11 cellular contexts compared by ENCODE assay signal in the genomic region with DNA sequence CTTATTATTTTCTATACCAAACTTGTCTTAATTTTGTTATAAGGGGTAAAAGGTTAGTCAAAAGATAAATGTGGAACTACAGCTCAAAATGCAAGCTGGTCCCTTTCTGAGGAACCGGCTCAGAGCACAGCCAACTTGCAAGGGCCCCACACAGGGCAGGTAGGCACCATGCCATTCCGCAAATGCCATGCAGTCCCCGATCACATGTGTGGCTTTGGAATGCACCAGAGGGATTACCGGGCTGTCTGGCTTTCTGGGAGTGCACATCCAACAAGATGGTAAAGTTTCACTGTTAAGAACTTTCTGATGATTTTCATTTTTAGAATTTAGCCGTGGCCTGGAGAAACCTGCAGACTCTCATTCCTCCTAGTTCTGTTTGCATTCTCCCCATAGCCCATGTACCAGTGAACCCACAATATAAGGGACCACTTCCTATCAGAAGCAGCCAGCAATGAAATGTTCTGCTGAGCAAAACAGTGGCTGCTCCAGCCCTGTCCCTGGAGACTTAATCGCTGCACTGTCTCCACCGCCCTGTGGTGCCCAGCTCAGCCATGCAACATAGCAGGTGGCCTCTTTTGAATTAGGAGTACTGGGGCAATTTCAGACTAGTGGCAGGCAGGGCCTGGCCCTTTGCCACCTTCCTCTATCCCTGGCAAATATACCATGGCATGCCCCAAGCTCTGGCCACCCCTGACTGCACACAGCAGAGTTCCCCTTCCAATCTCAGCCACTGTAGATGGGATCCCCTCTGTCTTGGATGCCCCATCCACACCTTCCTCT. TPM values are rescaled to one million over a fixed set of nuclear protein-coding genes. Genes with fewer than 3 reads are reported as not detected.
DNase-seq lines count a peak whose midpoint lies in the region; ATAC-seq and TF ChIP-seq lines count a peak whose summit lies in the region.
"Had no signal": no experiment of that assay in that cellular context is flagged by ENCODE, and none has a peak within 500 bp of the region (broad histone marks: within the 10 kb centered on the region; RNA-seq: fewer than 3 reads in every experiment).

No MANE protein-coding gene starts in this region.

- TF ChIP-seq CTCF in psoas muscle (IDR thresholded peaks at IDR 0.05) = no peak
- TF ChIP-seq CTCF in glutamatergic neuron (IDR thresholded peaks at IDR 0.05; ENCODE audit: partially characterized antibody, unreplicated experiment) = no peak

- ATAC-seq in psoas muscle (peak; percentile 56 to 78 (median 73)), HG03520 (IDR thresholded peaks at IDR 0.05; ENCODE audit: unreplicated experiment) (no peak)

- intact Hi-C loops in psoas muscle (cut with DNase I) = no loop called here

- no peak overlapping the region for H3K4me3 Mint-ChIP-seq in glutamatergic neuron (ENCODE audit: unreplicated experiment)
- H3K4me3 Mint-ChIP-seq: activated naive CD8-positive, alpha-beta T cell had no signal

- WGBS in psoas muscle, 3 donors = 24 to 25% (median 25%) methylated on average over 7 of the region's 7 CpGs

- H3K4me1 Mint-ChIP-seq in glutamatergic neuron (ENCODE audit: low read depth, unreplicated experiment) = peaks cover 22% of the 10 kb centered on the region

- peaks cover 2% of the 10 kb centered on the region for H3K9me3 Mint-ChIP-seq in glutamatergic neuron (ENCODE audit: unreplicated experiment)

- no peaks in the 10 kb centered on the region for H3K36me3 ChIP-seq in psoas muscle (ENCODE audit: insufficient read depth in 1 of 2, low read depth in 1 of 2)
- H3K36me3 ChIP-seq: uterus had no signal

- H3K27ac Mint-ChIP-seq in glutamatergic neuron (ENCODE audit: unreplicated experiment) = no peak overlapping the region
- H3K27ac Mint-ChIP-seq: activated naive CD8-positive, alpha-beta T cell had no signal

- no peaks in the 10 kb centered on the region for H3K9me3 ChIP-seq in psoas muscle
- H3K9me3 ChIP-seq: uterus had no signal

- DNase-seq in DMS79 treated with DMSO at 0.1 percent for 48 hours (lab: John Stamatoyannopoulos, UW) (peak; percentile 60), NCI-H2107 treated with DMSO at 0.1 percent for 48 hours (lab: John Stamatoyannopoulos, UW; ENCODE audit: unreplicated experiment) (peak; percentile 91), germinal center (ENCODE audit: low spot score) (peak; percentile 46), psoas muscle (no peak), glutamatergic neuron (no peak), NCI-H2227 (lab: John Stamatoyannopoulos, UW; ENCODE audit: unreplicated experiment) (no peak)
- no peak for DNase-seq in activated CD4-positive, alpha-beta T cell treated with anti-CD3 and anti-CD28 coated beads, Interleukin-2, amount 50 U/mL, for 48 hours
- DNase-seq: stimulated activated CD4-positive, alpha-beta T cell treated with anti-CD3 and anti-CD28 coated beads, Interleukin-1b, Interleukin-23, amount 100 ng/mL, for 48 hours; uterus had no signal

- peaks cover 5% of the 10 kb centered on the region for H3K27me3 Mint-ChIP-seq in glutamatergic neuron (ENCODE audit: unreplicated experiment)
- H3K27me3 Mint-ChIP-seq: activated naive CD8-positive, alpha-beta T cell had no signal

- no peaks in the 10 kb centered on the region for H3K27me3 ChIP-seq in psoas muscle (ENCODE audit: insufficient read depth in 3 of 3, low read length in 2 of 3)
- H3K27me3 ChIP-seq: uterus had no signal

- H3K4me1 ChIP-seq in psoas muscle = peaks cover 37% of the 10 kb centered on the region
- H3K4me1 ChIP-seq: uterus had no signal

- H3K36me3 Mint-ChIP-seq in glutamatergic neuron (ENCODE audit: unreplicated experiment) = no peaks in the 10 kb centered on the region
- H3K36me3 Mint-ChIP-seq: activated naive CD8-positive, alpha-beta T cell had no signal

- peak overlapping the region; percentile 43 for H3K27ac ChIP-seq in psoas muscle
- H3K27ac ChIP-seq: uterus had no signal

- no peak overlapping the region for H3K4me3 ChIP-seq in psoas muscle
- H3K4me3 ChIP-seq: uterus had no signal

RNA-seq across cellular contexts. Expression of a gene that starts 11.4 kb away (rescaled TPM):
- 10 to 100 TPM in 2 of 4 donors, 1 to 10 TPM in 2; 4.8 to 26.2 (median 12.4) TPM for total RNA-seq in psoas muscle
- 10 to 100 TPM in 1 of 3 donors, 1 to 10 TPM in 2; 4.0 to 30.7 (median 5.1) TPM for polyA plus RNA-seq in psoas muscle
- 31.7 TPM for total RNA-seq in glutamatergic neuron (ENCODE audit: unreplicated experiment)

Comparison
In these comparisons a context has a peak if more than half of its experiments do, and no peak if none do; other contexts are left out.
1. DNase-seq: peak in DMS79 treated with DMSO at 0.1 percent for 48 hours (single experiment), NCI-H2107 treated with DMSO at 0.1 percent for 48 hours (single experiment) and germinal center (single experiment); none in psoas muscle (0 of 2), glutamatergic neuron (single experiment), NCI-H2227 (single experiment) and activated CD4-positive, alpha-beta T cell treated with anti-CD3 and anti-CD28 coated beads, Interleukin-2, amount 50 U/mL, for 48 hours (0 of 2).